1 cellular context compared by ENCODE assay signal in genomic region chr10:416091-416515, GRCh38.
TF ChIP-seq lines count a peak whose summit lies in the region.

No MANE protein-coding gene starts in this region.

TF ChIP-seq in HCT116, 20 proteins besides CTCF, POLR2A, EP300 and RAD21 (continued from another document):
- TF ChIP-seq REST (IDR thresholded peaks at IDR 0.05; ENCODE audit: low read depth) (no peak), JUND (IDR thresholded peaks at IDR 0.05) (no peak), TCF7L2 (IDR thresholded peaks at IDR 0.05; ENCODE audit: borderline replicate concordance, extremely low read depth, insufficient read depth, insufficient read length) (no peak), EZH2phosphoT487 (IDR thresholded peaks at IDR 0.05; ENCODE audit: borderline replicate concordance) (no peak), ZNF274 (IDR thresholded peaks at IDR 0.05; ENCODE audit: low read depth, low read length) (no peak), SP1 (IDR thresholded peaks at IDR 0.05; ENCODE audit: low read depth) (no peak), ZFX (IDR thresholded peaks at IDR 0.05) (no peak), FOSL1 (IDR thresholded peaks at IDR 0.05; ENCODE audit: low read depth) (no peak)
